In the genomic region with DNA sequence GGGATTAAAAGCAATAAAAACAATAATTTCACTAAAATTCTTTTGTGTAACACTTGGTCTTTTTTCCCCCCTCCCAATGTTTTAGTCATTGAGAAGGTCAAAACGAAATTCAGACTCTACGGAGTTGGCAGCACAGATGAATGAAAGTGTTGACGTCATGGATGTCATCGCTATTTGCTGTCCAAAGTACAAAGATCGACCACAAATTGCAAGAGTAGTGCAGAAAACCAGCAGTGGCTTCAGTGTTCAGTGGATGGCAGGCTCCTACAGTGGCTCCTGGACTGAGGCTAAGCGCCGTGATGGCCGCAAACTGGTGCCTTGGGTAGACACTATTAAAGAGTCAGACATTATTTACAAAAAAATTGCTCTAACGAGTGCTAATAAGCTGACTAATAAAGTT, we compare ENCODE assay signal across 1 cellular context.
TF ChIP-seq lines count a peak whose summit lies in the region.

No MANE protein-coding gene starts in this region.

TF ChIP-seq in HepG2, 621 proteins besides CTCF, POLR2A, EP300 and RAD21 (continued from another document):
- TF ChIP-seq, protein P1, sequence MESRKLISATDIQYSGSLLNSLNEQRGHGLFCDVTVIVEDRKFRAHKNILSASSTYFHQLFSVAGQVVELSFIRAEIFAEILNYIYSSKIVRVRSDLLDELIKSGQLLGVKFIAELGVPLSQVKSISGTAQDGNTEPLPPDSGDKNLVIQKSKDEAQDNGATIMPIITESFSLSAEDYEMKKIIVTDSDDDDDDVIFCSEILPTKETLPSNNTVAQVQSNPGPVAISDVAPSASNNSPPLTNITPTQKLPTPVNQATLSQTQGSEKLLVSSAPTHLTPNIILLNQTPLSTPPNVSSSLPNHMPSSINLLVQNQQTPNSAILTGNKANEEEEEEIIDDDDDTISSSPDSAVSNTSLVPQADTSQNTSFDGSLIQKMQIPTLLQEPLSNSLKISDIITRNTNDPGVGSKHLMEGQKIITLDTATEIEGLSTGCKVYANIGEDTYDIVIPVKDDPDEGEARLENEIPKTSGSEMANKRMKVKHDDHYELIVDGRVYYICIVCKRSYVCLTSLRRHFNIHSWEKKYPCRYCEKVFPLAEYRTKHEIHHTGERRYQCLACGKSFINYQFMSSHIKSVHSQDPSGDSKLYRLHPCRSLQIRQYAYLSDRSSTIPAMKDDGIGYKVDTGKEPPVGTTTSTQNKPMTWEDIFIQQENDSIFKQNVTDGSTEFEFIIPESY (CRISPR knock-in tag; IDR thresholded peaks at IDR 0.05) = 0 out of 2 replicates have a peak, but pooled peaks have one; percentile 11
- no peak for TF ChIP-seq TEAD3 (CRISPR knock-in tag; optimal IDR thresholded peaks at IDR 0.05; ENCODE audit: borderline replicate concordance)
- TF ChIP-seq, protein P2, sequence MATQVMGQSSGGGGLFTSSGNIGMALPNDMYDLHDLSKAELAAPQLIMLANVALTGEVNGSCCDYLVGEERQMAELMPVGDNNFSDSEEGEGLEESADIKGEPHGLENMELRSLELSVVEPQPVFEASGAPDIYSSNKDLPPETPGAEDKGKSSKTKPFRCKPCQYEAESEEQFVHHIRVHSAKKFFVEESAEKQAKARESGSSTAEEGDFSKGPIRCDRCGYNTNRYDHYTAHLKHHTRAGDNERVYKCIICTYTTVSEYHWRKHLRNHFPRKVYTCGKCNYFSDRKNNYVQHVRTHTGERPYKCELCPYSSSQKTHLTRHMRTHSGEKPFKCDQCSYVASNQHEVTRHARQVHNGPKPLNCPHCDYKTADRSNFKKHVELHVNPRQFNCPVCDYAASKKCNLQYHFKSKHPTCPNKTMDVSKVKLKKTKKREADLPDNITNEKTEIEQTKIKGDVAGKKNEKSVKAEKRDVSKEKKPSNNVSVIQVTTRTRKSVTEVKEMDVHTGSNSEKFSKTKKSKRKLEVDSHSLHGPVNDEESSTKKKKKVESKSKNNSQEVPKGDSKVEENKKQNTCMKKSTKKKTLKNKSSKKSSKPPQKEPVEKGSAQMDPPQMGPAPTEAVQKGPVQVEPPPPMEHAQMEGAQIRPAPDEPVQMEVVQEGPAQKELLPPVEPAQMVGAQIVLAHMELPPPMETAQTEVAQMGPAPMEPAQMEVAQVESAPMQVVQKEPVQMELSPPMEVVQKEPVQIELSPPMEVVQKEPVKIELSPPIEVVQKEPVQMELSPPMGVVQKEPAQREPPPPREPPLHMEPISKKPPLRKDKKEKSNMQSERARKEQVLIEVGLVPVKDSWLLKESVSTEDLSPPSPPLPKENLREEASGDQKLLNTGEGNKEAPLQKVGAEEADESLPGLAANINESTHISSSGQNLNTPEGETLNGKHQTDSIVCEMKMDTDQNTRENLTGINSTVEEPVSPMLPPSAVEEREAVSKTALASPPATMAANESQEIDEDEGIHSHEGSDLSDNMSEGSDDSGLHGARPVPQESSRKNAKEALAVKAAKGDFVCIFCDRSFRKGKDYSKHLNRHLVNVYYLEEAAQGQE (IDR thresholded peaks at IDR 0.05; ENCODE audit: borderline replicate concordance in 1 of 2, low read depth in 1 of 2, low read length in 2 of 2) = no peak
- TF ChIP-seq ZNF331 (CRISPR knock-in tag; IDR thresholded peaks at IDR 0.05) = peak; percentile 26; the same call in 1 of the 2 replicates
- TF ChIP-seq, protein P3, sequence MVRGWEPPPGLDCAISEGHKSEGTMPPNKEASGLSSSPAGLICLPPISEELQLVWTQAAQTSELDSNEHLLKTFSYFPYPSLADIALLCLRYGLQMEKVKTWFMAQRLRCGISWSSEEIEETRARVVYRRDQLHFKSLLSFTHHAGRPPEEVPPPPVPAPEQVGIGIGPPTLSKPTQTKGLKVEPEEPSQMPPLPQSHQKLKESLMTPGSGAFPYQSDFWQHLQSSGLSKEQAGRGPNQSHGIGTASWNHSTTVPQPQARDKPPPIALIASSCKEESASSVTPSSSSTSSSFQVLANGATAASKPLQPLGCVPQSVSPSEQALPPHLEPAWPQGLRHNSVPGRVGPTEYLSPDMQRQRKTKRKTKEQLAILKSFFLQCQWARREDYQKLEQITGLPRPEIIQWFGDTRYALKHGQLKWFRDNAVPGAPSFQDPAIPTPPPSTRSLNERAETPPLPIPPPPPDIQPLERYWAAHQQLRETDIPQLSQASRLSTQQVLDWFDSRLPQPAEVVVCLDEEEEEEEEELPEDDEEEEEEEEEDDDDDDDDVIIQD (CRISPR knock-in tag; IDR thresholded peaks at IDR 0.05; ENCODE audit: low read depth) = peak; percentile 97
- peak; percentile 76 for TF ChIP-seq HNF4A (CRISPR knock-in tag; IDR thresholded peaks at IDR 0.05)
- TF ChIP-seq CREB1 (IDR thresholded peaks at IDR 0.05) = peak; percentile 78
- no peak for TF ChIP-seq CREB1 (CRISPR knock-in tag; IDR thresholded peaks at IDR 0.05)
